ENCODE assay signal across 9 cellular contexts in genomic region chr4:170497105-170497504, GRCh38.
DNase-seq lines count a peak whose midpoint lies in the region; ATAC-seq lines count a peak whose summit lies in the region.
"Had no signal": no experiment of that assay in that cellular context is flagged by ENCODE, and none has a peak within 500 bp of the region (broad histone marks: within the 10 kb centered on the region; RNA-seq: fewer than 3 reads in every experiment).

No MANE protein-coding gene starts in this region.

- no peaks in the 10 kb centered on the region for H3K36me3 ChIP-seq in SJSA1

- no peak overlapping the region for H3K27ac Mint-ChIP-seq in activated naive CD4-positive, alpha-beta T cell treated with anti-CD3 and anti-CD28 coated beads, Interleukin-2, amount 50 U/mL, for 24 hours
- H3K27ac Mint-ChIP-seq: natural killer cell treated with Interleukin-12 subunit alpha and Interleukin-12 subunit beta and Interleukin-15 and Interleukin-18, amount 100 ng/mL, for 72 hours had no signal

- no peak overlapping the region for H3K27ac ChIP-seq in SJSA1

- H3K36me3 Mint-ChIP-seq in activated naive CD4-positive, alpha-beta T cell treated with anti-CD3 and anti-CD28 coated beads, Interleukin-2, amount 50 U/mL, for 24 hours: no peaks in the 10 kb centered on the region

- H3K9me3 ChIP-seq in SJSA1 (replicated peaks): no peaks in the 10 kb centered on the region

- H3K27me3 Mint-ChIP-seq in activated naive CD4-positive, alpha-beta T cell treated with anti-CD3 and anti-CD28 coated beads, Interleukin-2, amount 50 U/mL, for 24 hours: no peaks in the 10 kb centered on the region
- H3K27me3 Mint-ChIP-seq: natural killer cell treated with Interleukin-12 subunit alpha and Interleukin-12 subunit beta and Interleukin-15 and Interleukin-18, amount 100 ng/mL, for 72 hours had no signal

- H3K9me3 Mint-ChIP-seq in activated naive CD4-positive, alpha-beta T cell treated with anti-CD3 and anti-CD28 coated beads, Interleukin-2, amount 50 U/mL, for 24 hours: peaks cover 3% of the 10 kb centered on the region

- no peaks in the 10 kb centered on the region for H3K27me3 ChIP-seq in SJSA1 (replicated peaks)

- no peaks in the 10 kb centered on the region for H3K4me1 Mint-ChIP-seq in activated naive CD4-positive, alpha-beta T cell treated with anti-CD3 and anti-CD28 coated beads, Interleukin-2, amount 50 U/mL, for 24 hours

- DNase-seq in activated naive CD4-positive, alpha-beta T cell treated with Interleukin-2 at 50 U/mL for 16 hours: no peak
- DNase-seq in SJSA1 (ENCODE audit: low read depth in 1 of 2, low spot score in 2 of 2): peak in 1 of 2 experiments; percentile 2
- peak; percentile 27 for DNase-seq in inferior parietal cortex (ENCODE audit: extremely low spot score)
- DNase-seq in KG1 (lab: John Stamatoyannopoulos, UW): no peak
- DNase-seq in stimulated activated naive CD4-positive, alpha-beta T cell (lab: John Stamatoyannopoulos, UW): no peak
- DNase-seq in NCI-H1694 (lab: John Stamatoyannopoulos, UW): no peak

- H3K4me3 ChIP-seq in SJSA1: peak overlapping the region; percentile 19

- ATAC-seq in HG03064 (IDR thresholded peaks at IDR 0.05; ENCODE audit: low read depth, unreplicated experiment): peak; percentile 84

- no peaks in the 10 kb centered on the region for H3K4me1 ChIP-seq in SJSA1 (replicated peaks)

- peak overlapping the region; percentile 20 for H3K4me3 Mint-ChIP-seq in activated naive CD4-positive, alpha-beta T cell treated with anti-CD3 and anti-CD28 coated beads, Interleukin-2, amount 50 U/mL, for 24 hours
- H3K4me3 Mint-ChIP-seq: natural killer cell treated with Interleukin-12 subunit alpha and Interleukin-12 subunit beta and Interleukin-15 and Interleukin-18, amount 100 ng/mL, for 72 hours had no signal
